ENCODE assay signal across 26 cellular contexts in genomic region chr21:46388896-46389295, GRCh38.
"Had no signal": no experiment of that assay in that cellular context is flagged by ENCODE, and none has a peak within 500 bp of the region (broad histone marks: within the 10 kb centered on the region; RNA-seq: fewer than 3 reads in every experiment).

No MANE protein-coding gene starts in this region.

- H3K9me3 ChIP-seq: colonic mucosa, prostate gland, sigmoid colon, tibial nerve had no signal

- H3K9me3 Mint-ChIP-seq: activated T-cell treated with anti-CD3 and anti-CD28 coated beads, Interleukin-2, amount 50 U/mL, for 24 hours; activated T-helper 17 cell treated with anti-CD3 and anti-CD28 coated beads, Interleukin-2, amount 50 U/mL, for 72 hours had no signal

- H3K27me3 Mint-ChIP-seq: activated CD4-positive, alpha-beta memory T cell treated with anti-CD3 and anti-CD28 coated beads, Interleukin-2, amount 10 ng/mL, durations not matched to agents 7 days and 5 days; activated CD4-positive, alpha-beta T cell treated with anti-CD3 and anti-CD28 coated beads, Interleukin-2, amount 10 ng/mL, durations not matched to agents 7 days and 5 days; activated T-cell treated with anti-CD3 and anti-CD28 coated beads, Interleukin-2, amount 50 U/mL, for 24 hours; activated T-helper 17 cell treated with anti-CD3 and anti-CD28 coated beads, Interleukin-2, amount 50 U/mL, for 72 hours; naive thymus-derived CD4-positive, alpha-beta T cell had no signal

- H3K36me3 ChIP-seq: colonic mucosa, neural progenitor cell had no signal

- DNase-seq: activated CD4-positive, alpha-beta memory T cell treated with anti-CD3 and anti-CD28 coated beads, Interleukin-2, amount 10 ng/mL, durations not matched to agents 7 days and 5 days; activated CD4-positive, alpha-beta T cell treated with anti-CD3 and anti-CD28 coated beads for 1 hour; activated CD4-positive, alpha-beta T cell treated with anti-CD3 and anti-CD28 coated beads, Interleukin-2, amount 10 ng/mL, durations not matched to agents 7 days and 5 days; activated CD8-positive, alpha-beta memory T cell treated with anti-CD3 and anti-CD28 coated beads, Interleukin-2, amount 50 U/mL, for 48 hours; activated gamma-delta T cell treated with Interleukin-2 at 50 U/mL for 16 hours; activated naive CD4-positive, alpha-beta T cell treated with anti-CD3 and anti-CD28 coated beads, Interleukin-2, amount 50 U/mL, for 16 hours; activated T-cell treated with anti-CD3 and anti-CD28 coated beads, Interleukin-2, amount 50 U/mL, for 24 hours; amygdala; cerebellar nuclear complex; colonic mucosa; effector memory CD4-positive, alpha-beta T cell; erythroblast; head of caudate nucleus; hippocampal formation; left cardiac atrium; naive thymus-derived CD4-positive, alpha-beta T cell; sigmoid colon; stimulated activated naive CD4-positive, alpha-beta T cell; WERI-Rb-1 had no signal

- H3K4me3 ChIP-seq: colonic mucosa, neural progenitor cell, prostate gland, sigmoid colon, smooth muscle cell, tibial nerve had no signal

- H3K4me1 ChIP-seq: colonic mucosa, neural progenitor cell, prostate gland had no signal

- H3K4me3 Mint-ChIP-seq: activated CD4-positive, alpha-beta memory T cell treated with anti-CD3 and anti-CD28 coated beads, Interleukin-2, amount 10 ng/mL, durations not matched to agents 7 days and 5 days; activated CD4-positive, alpha-beta T cell treated with anti-CD3 and anti-CD28 coated beads, Interleukin-2, amount 10 ng/mL, durations not matched to agents 7 days and 5 days; activated T-cell treated with anti-CD3 and anti-CD28 coated beads, Interleukin-2, amount 50 U/mL, for 24 hours; activated T-helper 17 cell treated with anti-CD3 and anti-CD28 coated beads, Interleukin-2, amount 50 U/mL, for 72 hours; mesothelial cell of epicardium; naive thymus-derived CD4-positive, alpha-beta T cell; neural progenitor cell had no signal

- H2AFZ ChIP-seq: neural progenitor cell had no signal

- H3K27ac ChIP-seq: colonic mucosa, neural progenitor cell, prostate gland, sigmoid colon, tibial nerve, WERI-Rb-1 had no signal

- ATAC-seq: activated T-helper 17 cell treated with anti-CD3 and anti-CD28 coated beads, Interleukin-2, amount 50 U/mL, for 72 hours; left cardiac atrium; left ventricle myocardium superior; naive thymus-derived CD4-positive, alpha-beta T cell had no signal

- H3K4me1 Mint-ChIP-seq: activated CD4-positive, alpha-beta memory T cell treated with anti-CD3 and anti-CD28 coated beads, Interleukin-2, amount 10 ng/mL, durations not matched to agents 7 days and 5 days; activated CD4-positive, alpha-beta T cell treated with anti-CD3 and anti-CD28 coated beads, Interleukin-2, amount 10 ng/mL, durations not matched to agents 7 days and 5 days; activated T-helper 17 cell treated with anti-CD3 and anti-CD28 coated beads, Interleukin-2, amount 50 U/mL, for 72 hours had no signal

- H3K27me3 ChIP-seq: colonic mucosa, neural progenitor cell, sigmoid colon, tibial nerve had no signal

- H3K27ac Mint-ChIP-seq: activated CD4-positive, alpha-beta memory T cell treated with anti-CD3 and anti-CD28 coated beads, Interleukin-2, amount 10 ng/mL, durations not matched to agents 7 days and 5 days; activated CD4-positive, alpha-beta T cell treated with anti-CD3 and anti-CD28 coated beads, Interleukin-2, amount 10 ng/mL, durations not matched to agents 7 days and 5 days; activated T-cell treated with anti-CD3 and anti-CD28 coated beads, Interleukin-2, amount 50 U/mL, for 24 hours; activated T-helper 17 cell treated with anti-CD3 and anti-CD28 coated beads, Interleukin-2, amount 50 U/mL, for 72 hours; mesothelial cell of epicardium; naive thymus-derived CD4-positive, alpha-beta T cell; neural progenitor cell had no signal

- H3K4me2 ChIP-seq: neural progenitor cell, smooth muscle cell had no signal

- H3K9ac ChIP-seq: neural progenitor cell had no signal
